ENCODE assay signal across 14 cellular contexts in the genomic region with DNA sequence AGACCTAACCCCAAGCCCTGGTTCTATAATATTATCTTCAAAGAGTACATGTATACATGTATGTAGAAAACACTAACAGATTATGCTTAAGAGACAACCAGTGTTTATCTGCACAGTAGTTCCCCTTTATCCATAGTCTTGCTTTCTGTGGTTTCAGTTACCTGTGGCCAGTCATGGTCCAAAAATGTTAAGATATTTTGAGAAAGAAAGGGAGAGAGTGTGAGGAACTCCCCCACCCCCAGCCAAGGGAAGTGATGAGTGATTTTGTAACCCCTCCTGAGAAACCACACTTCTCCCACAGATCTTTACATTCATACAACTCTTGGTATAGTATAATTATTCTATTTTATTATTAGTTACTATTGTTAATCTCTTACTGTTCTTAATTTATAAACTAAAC.
DNase-seq lines count a peak whose midpoint lies in the region; ATAC-seq and TF ChIP-seq lines count a peak whose summit lies in the region.
"Had no signal": no experiment of that assay in that cellular context is flagged by ENCODE, and none has a peak within 500 bp of the region (broad histone marks: within the 10 kb centered on the region; RNA-seq: fewer than 3 reads in every experiment).

No MANE protein-coding gene starts in this region.

- no peak for TF ChIP-seq CTCF in activated CD8-positive, alpha-beta T cell treated with anti-CD3 and anti-CD28 coated beads for 36 hours (IDR thresholded peaks at IDR 0.05)

- no peak overlapping the region for H3K4me3 Mint-ChIP-seq in activated CD8-positive, alpha-beta T cell treated with anti-CD3 and anti-CD28 coated beads for 36 hours
- no peak overlapping the region for H3K4me3 Mint-ChIP-seq in activated CD8-positive, alpha-beta T cell treated with anti-CD3 and anti-CD28 coated beads, Interleukin-2, amount 10 ng/mL, durations not matched to agents 7 days and 5 days
- H3K4me3 Mint-ChIP-seq in stimulated activated memory B cell treated with anti-CD40 and anti-IgM and Interleukin-4, amounts not matched to agents 10 μg/mL and 1 μg/mL and 100 μg/mL, for 72 hours = no peak overlapping the region
- H3K4me3 Mint-ChIP-seq: activated CD4-positive, alpha-beta T cell treated with anti-CD3 and anti-CD28 coated beads, Interleukin-2, amount 10 ng/mL, durations not matched to agents 7 days and 5 days had no signal

- intact Hi-C loops in activated CD8-positive, alpha-beta T cell treated with anti-CD3 and anti-CD28 coated beads for 36 hours (cut with micrococcal nuclease) = no loop called here
- intact Hi-C loops in cardiac septum (cut with DNase I) = no loop called here

- POLR2A ChIA-PET in activated CD8-positive, alpha-beta T cell treated with anti-CD3 and anti-CD28 coated beads for 36 hours (lab: Charles Lee) = interaction anchor here (0.6 kb wide), 1 partner anchor 263 kb away, joined by 3 read pairs; no protein-coding TSS in a partner anchor
- POLR2A ChIA-PET in activated CD8-positive, alpha-beta T cell treated with anti-CD3 and anti-CD28 coated beads, Interleukin-2, amount 10 ng/mL, durations not matched to agents 7 days and 5 days (lab: Charles Lee) = no interaction called here

- H3K27me3 Mint-ChIP-seq in activated CD8-positive, alpha-beta T cell treated with anti-CD3 and anti-CD28 coated beads for 36 hours = no peaks in the 10 kb centered on the region
- H3K27me3 Mint-ChIP-seq in activated CD8-positive, alpha-beta T cell treated with anti-CD3 and anti-CD28 coated beads, Interleukin-2, amount 10 ng/mL, durations not matched to agents 7 days and 5 days (ENCODE audit: low read depth) = no peaks in the 10 kb centered on the region
- H3K27me3 Mint-ChIP-seq in stimulated activated memory B cell treated with anti-CD40 and anti-IgM and Interleukin-4, amounts not matched to agents 10 μg/mL and 1 μg/mL and 100 μg/mL, for 72 hours = no peaks in the 10 kb centered on the region
- H3K27me3 Mint-ChIP-seq: activated CD4-positive, alpha-beta T cell treated with anti-CD3 and anti-CD28 coated beads, Interleukin-2, amount 10 ng/mL, durations not matched to agents 7 days and 5 days had no signal

- H3K27ac Mint-ChIP-seq in activated CD8-positive, alpha-beta T cell treated with anti-CD3 and anti-CD28 coated beads for 36 hours = no peak overlapping the region
- H3K27ac Mint-ChIP-seq in activated CD8-positive, alpha-beta T cell treated with anti-CD3 and anti-CD28 coated beads, Interleukin-2, amount 10 ng/mL, durations not matched to agents 7 days and 5 days = no peak overlapping the region
- H3K27ac Mint-ChIP-seq in stimulated activated memory B cell treated with anti-CD40 and anti-IgM and Interleukin-4, amounts not matched to agents 10 μg/mL and 1 μg/mL and 100 μg/mL, for 72 hours = no peak overlapping the region
- H3K27ac Mint-ChIP-seq: activated CD4-positive, alpha-beta T cell treated with anti-CD3 and anti-CD28 coated beads, Interleukin-2, amount 10 ng/mL, durations not matched to agents 7 days and 5 days had no signal

- H3K9me3 Mint-ChIP-seq in activated CD8-positive, alpha-beta T cell treated with anti-CD3 and anti-CD28 coated beads for 36 hours = peaks cover 6% of the 10 kb centered on the region
- no peaks in the 10 kb centered on the region for H3K9me3 Mint-ChIP-seq in activated CD8-positive, alpha-beta T cell treated with anti-CD3 and anti-CD28 coated beads, Interleukin-2, amount 10 ng/mL, durations not matched to agents 7 days and 5 days (ENCODE audit: insufficient read depth)
- peaks cover 2% of the 10 kb centered on the region for H3K9me3 Mint-ChIP-seq in stimulated activated memory B cell treated with anti-CD40 and anti-IgM and Interleukin-4, amounts not matched to agents 10 μg/mL and 1 μg/mL and 100 μg/mL, for 72 hours

- no peaks in the 10 kb centered on the region for H3K36me3 Mint-ChIP-seq in activated CD8-positive, alpha-beta T cell treated with anti-CD3 and anti-CD28 coated beads for 36 hours (ENCODE audit: low read depth)
- H3K36me3 Mint-ChIP-seq in activated CD8-positive, alpha-beta T cell treated with anti-CD3 and anti-CD28 coated beads, Interleukin-2, amount 10 ng/mL, durations not matched to agents 7 days and 5 days (ENCODE audit: low read depth) = no peaks in the 10 kb centered on the region
- no peaks in the 10 kb centered on the region for H3K36me3 Mint-ChIP-seq in stimulated activated memory B cell treated with anti-CD40 and anti-IgM and Interleukin-4, amounts not matched to agents 10 μg/mL and 1 μg/mL and 100 μg/mL, for 72 hours

- CTCF ChIA-PET in activated CD8-positive, alpha-beta T cell treated with anti-CD3 and anti-CD28 coated beads for 36 hours (lab: Charles Lee) = no interaction called here
- CTCF ChIA-PET in activated CD8-positive, alpha-beta T cell treated with anti-CD3 and anti-CD28 coated beads, Interleukin-2, amount 10 ng/mL, durations not matched to agents 7 days and 5 days (lab: Charles Lee) = no interaction called here

- ATAC-seq in activated CD8-positive, alpha-beta T cell treated with anti-CD3 and anti-CD28 coated beads for 36 hours = no peak
- no peak for ATAC-seq in activated CD8-positive, alpha-beta T cell treated with anti-CD3 and anti-CD28 coated beads, Interleukin-2, amount 10 ng/mL, durations not matched to agents 7 days and 5 days
- ATAC-seq in HG02623 (IDR thresholded peaks at IDR 0.05; ENCODE audit: unreplicated experiment) (peak; percentile 59), HG03520 (IDR thresholded peaks at IDR 0.05; ENCODE audit: unreplicated experiment) (peak; percentile 50), left lobe of liver (no peak)
- peak; percentile 63 for ATAC-seq in stimulated activated memory B cell treated with anti-CD40 and anti-IgM and Interleukin-4, amounts not matched to agents 10 μg/mL and 1 μg/mL and 100 μg/mL, for 72 hours
- ATAC-seq: body of pancreas, gastroesophageal sphincter had no signal

- H3K4me1 Mint-ChIP-seq in activated CD8-positive, alpha-beta T cell treated with anti-CD3 and anti-CD28 coated beads for 36 hours (ENCODE audit: low read depth) = peaks cover 2% of the 10 kb centered on the region
- no peaks in the 10 kb centered on the region for H3K4me1 Mint-ChIP-seq in activated CD8-positive, alpha-beta T cell treated with anti-CD3 and anti-CD28 coated beads, Interleukin-2, amount 10 ng/mL, durations not matched to agents 7 days and 5 days (ENCODE audit: low read depth)
- H3K4me1 Mint-ChIP-seq in stimulated activated memory B cell treated with anti-CD40 and anti-IgM and Interleukin-4, amounts not matched to agents 10 μg/mL and 1 μg/mL and 100 μg/mL, for 72 hours = no peaks in the 10 kb centered on the region
- H3K4me1 Mint-ChIP-seq: activated CD4-positive, alpha-beta T cell treated with anti-CD3 and anti-CD28 coated beads, Interleukin-2, amount 10 ng/mL, durations not matched to agents 7 days and 5 days had no signal

- DNase-seq in activated CD8-positive, alpha-beta T cell treated with anti-CD3 and anti-CD28 coated beads for 36 hours = peak; percentile 21
- DNase-seq in activated CD8-positive, alpha-beta T cell treated with anti-CD3 and anti-CD28 coated beads, Interleukin-2, amount 10 ng/mL, durations not matched to agents 7 days and 5 days = no peak
- DNase-seq in left lobe of liver (ENCODE audit: low spot score) = no peak
- DNase-seq in cardiac septum (ENCODE audit: low spot score) = no peak
- no peak for DNase-seq in NCI-H2196 (lab: John Stamatoyannopoulos, UW; ENCODE audit: unreplicated experiment)
- DNase-seq: activated CD4-positive, alpha-beta T cell treated with anti-CD3 and anti-CD28 coated beads, Interleukin-2, amount 10 ng/mL, durations not matched to agents 7 days and 5 days; activated gamma-delta T cell; body of pancreas; kidney; NCI-H2227 treated with DMSO at 0.1 percent for 48 hours had no signal

Comparison
In these comparisons a context has a peak if more than half of its experiments do, and no peak if none do; other contexts are left out.
1. ATAC-seq: peak in HG02623 (single experiment), HG03520 (single experiment) and stimulated activated memory B cell treated with anti-CD40 and anti-IgM and Interleukin-4, amounts not matched to agents 10 μg/mL and 1 μg/mL and 100 μg/mL, for 72 hours (single experiment); none in activated CD8-positive, alpha-beta T cell treated with anti-CD3 and anti-CD28 coated beads for 36 hours (single experiment), activated CD8-positive, alpha-beta T cell treated with anti-CD3 and anti-CD28 coated beads, Interleukin-2, amount 10 ng/mL, durations not matched to agents 7 days and 5 days (single experiment) and left lobe of liver (single experiment).